Comparison of ENCODE assay signal across 17 cellular contexts in genomic region chr11:88799749-88800500, GRCh38.
DNase-seq lines count a peak whose midpoint lies in the region; ATAC-seq and TF ChIP-seq lines count a peak whose summit lies in the region.
"Had no signal": no experiment of that assay in that cellular context is flagged by ENCODE, and none has a peak within 500 bp of the region (broad histone marks: within the 10 kb centered on the region; RNA-seq: fewer than 3 reads in every experiment).

No MANE protein-coding gene starts in this region.

- no peak overlapping the region for H3K4me3 ChIP-seq in GM23338
- H3K4me3 ChIP-seq: PC-9 had no signal

- H3K27ac Mint-ChIP-seq in GM23338 (peak overlapping the region; percentile 55; the same call in 1 of the 2 replicates), neural crest cell (ENCODE audit: unreplicated experiment) (peak overlapping the region; percentile 78)
- H3K27ac Mint-ChIP-seq: CD14-positive monocyte had no signal

- no peak for ATAC-seq in GM23338
- no peak for ATAC-seq in HG02970 (IDR thresholded peaks at IDR 0.05; ENCODE audit: low FRiP score, unreplicated experiment)

- H3K27me3 ChIP-seq in GM23338 (ENCODE audit: insufficient read depth): no peaks in the 10 kb centered on the region

- H3K27ac ChIP-seq in GM23338 (ENCODE audit: low read depth): no peak overlapping the region
- H3K27ac ChIP-seq: PC-9 had no signal

- no peak overlapping the region for H3K4me2 ChIP-seq in GM23338
- H3K4me2 ChIP-seq: PC-9 had no signal

- H3K9me2 ChIP-seq in GM23338 (ENCODE audit: insufficient read depth): no peaks in the 10 kb centered on the region

- no peaks in the 10 kb centered on the region for H4K20me1 ChIP-seq in GM23338 (replicated peaks; ENCODE audit: insufficient read depth)

- H3K9me3 Mint-ChIP-seq in GM23338 (no peaks in the 10 kb centered on the region), neural crest cell (no peaks in the 10 kb centered on the region)

- no peaks in the 10 kb centered on the region for H3K36me3 Mint-ChIP-seq in GM23338 (ENCODE audit: low read depth)
- no peaks in the 10 kb centered on the region for H3K36me3 Mint-ChIP-seq in neural crest cell (ENCODE audit: low read depth)
- H3K36me3 Mint-ChIP-seq: CD14-positive monocyte had no signal

- peaks cover 5% of the 10 kb centered on the region; the same call in 1 of the 2 replicates for H3K4me1 ChIP-seq in GM23338 (ENCODE audit: insufficient read depth)

- H3K4me1 Mint-ChIP-seq in GM23338 (peaks cover 17% of the 10 kb centered on the region), neural crest cell (peaks cover 22% of the 10 kb centered on the region)
- H3K4me1 Mint-ChIP-seq: CD14-positive monocyte had no signal

- no peak for DNase-seq in GM23338 (ENCODE audit: low spot score)
- DNase-seq in astrocyte of the hippocampus (ENCODE audit: low read depth, low spot score): peak; percentile 65
- peak; percentile 66 for DNase-seq in foreskin melanocyte
- DNase-seq in neural crest cell (ENCODE audit: low read depth, low spot score): no peak
- DNase-seq in NCI-H1417 (lab: John Stamatoyannopoulos, UW): no peak
- DNase-seq in SIG-M5 (lab: John Stamatoyannopoulos, UW): no peak
- DNase-seq in NCI-H526 (lab: John Stamatoyannopoulos, UW): no peak
- DNase-seq: COR-L47, DMS153, GOT3, KBM-7, NCI-H1436 treated with DMSO at 0.1 percent for 48 hours, NCI-H2029 treated with DMSO at 0.1 percent for 48 hours, NCI-H774, PC-9 had no signal

- TF ChIP-seq CTCF in GM23338 (conservative IDR thresholded peaks at IDR 0.05; ENCODE audit: low read depth in 2 of 2) (no peak), neural crest cell (conservative IDR thresholded peaks at IDR 0.05) (no peak)

- no peaks in the 10 kb centered on the region for H3F3A ChIP-seq in GM23338 (replicated peaks; ENCODE audit: low read depth)

- H2AFZ ChIP-seq in GM23338: no peak overlapping the region
- H2AFZ ChIP-seq: PC-9 had no signal

- H3K4me3 Mint-ChIP-seq in GM23338: no peak overlapping the region
- no peak overlapping the region for H3K4me3 Mint-ChIP-seq in neural crest cell
- H3K4me3 Mint-ChIP-seq: CD14-positive monocyte had no signal

- no peaks in the 10 kb centered on the region for H3K27me3 Mint-ChIP-seq in GM23338 (ENCODE audit: insufficient read depth, low read depth, poor library complexity)
- no peaks in the 10 kb centered on the region for H3K27me3 Mint-ChIP-seq in neural crest cell (ENCODE audit: low read depth)

- no peaks in the 10 kb centered on the region for H3K36me3 ChIP-seq in GM23338 (ENCODE audit: insufficient read depth)

- no peaks in the 10 kb centered on the region for H3K79me2 ChIP-seq in GM23338 (replicated peaks; ENCODE audit: insufficient read depth)

TF ChIP-seq in GM23338, 12 proteins besides CTCF, POLR2A, EP300 and RAD21 (continues in another document):
- TF ChIP-seq NANOG (IDR thresholded peaks at IDR 0.05; ENCODE audit: borderline replicate concordance) (no peak), ZNF114 (CRISPR knock-in tag; IDR thresholded peaks at IDR 0.05) (no peak), POLR2AphosphoS5 (IDR thresholded peaks at IDR 0.05; ENCODE audit: low read depth) (no peak), ETS1 (IDR thresholded peaks at IDR 0.05) (no peak), ZNF462 (CRISPR knock-in tag; IDR thresholded peaks at IDR 0.05) (no peak), EZH2phosphoT487 (IDR thresholded peaks at IDR 0.05; ENCODE audit: unreplicated experiment) (no peak), ZNF331 (CRISPR knock-in tag; IDR thresholded peaks at IDR 0.05; ENCODE audit: low read depth) (no peak), CREB1 (CRISPR knock-in tag; IDR thresholded peaks at IDR 0.05; ENCODE audit: low read depth) (no peak), EZH2 (IDR thresholded peaks at IDR 0.05; ENCODE audit: low read depth, unreplicated experiment) (no peak)

Comparison
In these comparisons a context has a peak if more than half of its experiments do, and no peak if none do; other contexts are left out.
1. DNase-seq: peak in astrocyte of the hippocampus (single experiment) and foreskin melanocyte (single experiment); none in GM23338 (single experiment), neural crest cell (single experiment), NCI-H1417 (0 of 3), SIG-M5 (single experiment) and NCI-H526 (0 of 2).